8 cellular contexts compared by ENCODE assay signal in the genomic region with DNA sequence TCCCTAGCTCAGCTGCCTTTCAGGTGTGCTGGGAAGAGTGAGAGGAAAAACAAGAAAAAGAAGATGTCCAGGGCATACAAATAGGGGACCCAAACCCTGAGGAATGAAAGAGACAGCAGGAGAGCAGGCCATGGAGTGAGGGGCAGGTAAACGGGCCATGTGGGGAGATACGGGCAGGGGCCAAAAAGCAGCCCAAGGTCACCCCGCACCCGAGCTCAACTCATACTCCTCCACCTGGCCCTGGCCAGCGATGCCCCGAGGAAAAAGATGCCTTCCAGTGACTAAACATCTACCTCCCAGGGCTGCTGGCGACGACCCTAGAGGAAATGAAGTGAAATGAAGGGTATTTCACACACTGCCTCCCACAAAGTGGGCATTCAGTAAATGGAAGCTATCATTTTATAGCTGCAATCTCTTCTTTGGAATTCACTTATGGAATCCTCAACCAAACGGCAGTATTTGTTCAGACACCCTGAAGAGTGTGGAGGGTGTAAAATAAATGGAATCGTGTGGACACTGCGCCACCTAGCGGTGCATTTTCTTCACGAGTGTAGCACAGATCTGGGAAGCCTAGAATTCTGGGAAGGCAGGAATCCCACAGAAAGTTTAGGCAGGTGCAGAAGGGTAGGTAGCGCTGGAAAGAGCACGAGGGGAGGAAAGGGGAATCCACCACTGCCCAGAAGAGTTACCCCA. TPM values are rescaled to one million over a fixed set of nuclear protein-coding genes. Genes with fewer than 3 reads are reported as not detected.
A peak's percentile ranks its signal among the peaks of the same experiment; 100 is the strongest.
DNase-seq lines count a peak whose midpoint lies in the region; ATAC-seq, FAIRE-seq and TF ChIP-seq lines count a peak whose summit lies in the region.

No MANE protein-coding gene starts in this region.

- ATAC-seq in HG02759 (IDR thresholded peaks at IDR 0.05; ENCODE audit: unreplicated experiment): peak; percentile 57
- peak; percentile 41 for ATAC-seq in activated naive CD8-positive, alpha-beta T cell treated with anti-CD3 and anti-CD28 coated beads, Interleukin-2, amount 50 U/mL, for 24 hours
- ATAC-seq in GM19023 (IDR thresholded peaks at IDR 0.05; ENCODE audit: unreplicated experiment): no peak

- H3K9me3 Mint-ChIP-seq in activated naive CD8-positive, alpha-beta T cell treated with anti-CD3 and anti-CD28 coated beads, Interleukin-2, amount 50 U/mL, for 24 hours: no peaks in the 10 kb centered on the region

- DNase-seq in DMS153 (lab: John Stamatoyannopoulos, UW) (peak; percentile 8), RCC 7860 (ENCODE audit: low spot score) (peak; percentile 16), cardiac muscle cell (ENCODE audit: low read depth in 1 of 2, low spot score in 1 of 2) (peak; percentile 86 to 90), posterior vena cava (ENCODE audit: low spot score) (peak; percentile 94), GF-D8 (lab: John Stamatoyannopoulos, UW) (no peak)
- peak; percentile 57 for DNase-seq in activated naive CD8-positive, alpha-beta T cell treated with anti-CD3 and anti-CD28 coated beads, Interleukin-2, amount 50 U/mL, for 24 hours

- H3K4me1 ChIP-seq in cardiac muscle cell (ENCODE audit: low read depth): no peaks in the 10 kb centered on the region

- FAIRE-seq in RCC 7860 (lab: Jason Lieb, UNC): no peak

- peak; percentile 74 for TF ChIP-seq CTCF in cardiac muscle cell (IDR thresholded peaks at IDR 0.05; ENCODE audit: low read depth, low read length)

- peaks cover 34% of the 10 kb centered on the region for H3K36me3 Mint-ChIP-seq in activated naive CD8-positive, alpha-beta T cell treated with anti-CD3 and anti-CD28 coated beads, Interleukin-2, amount 50 U/mL, for 24 hours (ENCODE audit: low read depth)

- intact Hi-C loops in posterior vena cava (cut with DNase I): loop anchor here (5.0 to 10.0 kb wide), 2 partner anchors 818 to 821 kb away; no protein-coding TSS in a partner anchor

- no peaks in the 10 kb centered on the region for H3K27me3 Mint-ChIP-seq in activated naive CD8-positive, alpha-beta T cell treated with anti-CD3 and anti-CD28 coated beads, Interleukin-2, amount 50 U/mL, for 24 hours

- no peak overlapping the region for H3K4me3 ChIP-seq in cardiac muscle cell

- no peaks in the 10 kb centered on the region for H3K4me1 Mint-ChIP-seq in activated naive CD8-positive, alpha-beta T cell treated with anti-CD3 and anti-CD28 coated beads, Interleukin-2, amount 50 U/mL, for 24 hours

- H3K27ac Mint-ChIP-seq in activated naive CD8-positive, alpha-beta T cell treated with anti-CD3 and anti-CD28 coated beads, Interleukin-2, amount 50 U/mL, for 24 hours: no peak overlapping the region

- peaks cover 63% of the 10 kb centered on the region for H3K36me3 ChIP-seq in cardiac muscle cell

- H3K27ac ChIP-seq in cardiac muscle cell: no peak overlapping the region

- no peak overlapping the region for H3K4me3 Mint-ChIP-seq in activated naive CD8-positive, alpha-beta T cell treated with anti-CD3 and anti-CD28 coated beads, Interleukin-2, amount 50 U/mL, for 24 hours

- H3K27me3 ChIP-seq in cardiac muscle cell: no peaks in the 10 kb centered on the region

- no peaks in the 10 kb centered on the region for H3K9me3 ChIP-seq in cardiac muscle cell (ENCODE audit: low read depth)

RNA-seq across cellular contexts. Expression of gene ELAC2, which starts 14.9 kb away (rescaled TPM):
- total RNA-seq in cardiac muscle cell (111 and 152 TPM in 2 replicates), posterior vena cava (10 to 100 TPM; 39.8 to 44.1 TPM)
- 90.4 and 105 TPM in 2 replicates for polyA plus RNA-seq in cardiac muscle cell
